8 cellular contexts compared by ENCODE assay signal in the genomic region with DNA sequence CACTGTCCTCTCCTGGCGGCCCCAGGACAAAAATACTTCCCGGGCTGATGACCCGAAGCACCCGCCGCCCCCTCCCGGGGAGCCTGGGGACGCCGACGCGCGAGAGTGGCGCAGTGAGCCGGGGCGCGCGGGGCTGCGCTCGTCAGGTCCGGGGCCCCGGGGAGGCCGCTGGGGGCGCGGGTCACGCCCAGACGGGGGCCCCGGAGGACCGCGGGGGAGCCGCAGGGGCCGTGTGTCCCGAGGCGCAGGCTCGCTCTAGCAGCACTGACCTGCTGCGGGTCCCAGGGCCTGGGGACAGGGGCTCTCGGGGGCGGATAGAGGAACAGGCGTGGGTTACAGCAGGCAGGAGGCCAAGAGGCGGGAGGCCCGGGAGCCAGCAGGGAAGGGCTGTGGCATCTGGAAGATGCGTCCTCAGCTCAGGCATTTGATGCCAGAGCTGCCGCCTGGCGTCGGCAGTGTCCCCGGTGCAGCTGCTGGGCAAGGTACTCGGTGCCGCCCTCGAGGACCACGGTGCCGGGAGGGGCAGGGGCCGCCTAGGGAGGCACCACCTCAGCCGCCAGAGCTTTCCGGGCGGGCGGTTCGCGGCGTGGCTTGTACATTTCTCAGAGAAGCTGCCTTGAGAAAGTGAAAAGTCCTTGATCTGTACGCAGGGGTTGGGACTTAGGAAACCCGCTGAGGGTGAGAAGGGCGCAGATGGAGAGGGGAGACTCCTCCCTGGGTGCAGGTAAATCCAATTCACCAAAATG. TPM values are rescaled to one million over a fixed set of nuclear protein-coding genes. Genes with fewer than 3 reads are reported as not detected.
A peak's percentile ranks its signal among the peaks of the same experiment; 100 is the strongest.
DNase-seq lines count a peak whose midpoint lies in the region; ATAC-seq, FAIRE-seq and TF ChIP-seq lines count a peak whose summit lies in the region.

No MANE protein-coding gene starts in this region.

- peaks cover 73% of the 10 kb centered on the region for H3K27me3 Mint-ChIP-seq in CD4-positive, alpha-beta T cell
- peaks cover 78% of the 10 kb centered on the region for H3K27me3 Mint-ChIP-seq in WTC11 (ENCODE audit: low read depth)

- H3K36me3 ChIP-seq in HUES64 (ENCODE audit: insufficient read depth, low read length): no peaks in the 10 kb centered on the region
- H3K36me3 ChIP-seq in muscle layer of colon (ENCODE audit: insufficient read depth, low read length): no peaks in the 10 kb centered on the region

- peak overlapping the region; percentile 53 for H3K4me3 ChIP-seq in HUES64 (ENCODE audit: low read length)
- peak overlapping the region; percentile 8 for H3K4me3 ChIP-seq in epithelial cell of esophagus (ENCODE audit: low read length)
- peak overlapping the region; percentile 66 to 85 for H3K4me3 ChIP-seq in muscle layer of colon (ENCODE audit: low read depth in 1 of 2, low read length in 2 of 2)

- no peak overlapping the region for H3K27ac ChIP-seq in CD4-positive, alpha-beta T cell (ENCODE audit: low read depth, low read length)
- H3K27ac ChIP-seq in HUES64 (ENCODE audit: low read depth, low read length) (no peak overlapping the region), muscle layer of colon (ENCODE audit: low read depth, low read length) (peak overlapping the region; percentile 62)

- POLR2A ChIA-PET in CD4-positive, alpha-beta T cell (lab: Charles Lee): interaction anchor here (0.6 to 1.4 kb wide), 4 partner anchors 29 to 160 kb away, joined by 3 to 5 read pairs (median 3); no protein-coding TSS in a partner anchor
- POLR2A ChIA-PET in WTC11 (lab: Charles Lee): interaction anchor here (0.9 to 1.0 kb wide), 2 partner anchors 19 to 24 kb away, joined by 3 to 4 read pairs; no protein-coding TSS in a partner anchor

- peaks cover 64% of the 10 kb centered on the region for H3K27me3 ChIP-seq in CD4-positive, alpha-beta T cell (ENCODE audit: control insufficient read depth, insufficient read depth, low read length)
- H3K27me3 ChIP-seq in HUES64 (ENCODE audit: insufficient read depth, low read length) (peaks cover 82% of the 10 kb centered on the region), muscle layer of colon (ENCODE audit: control insufficient read depth in 1 of 2, insufficient read depth in 2 of 2, low read length in 2 of 2) (peaks cover 0 to 5% of the 10 kb centered on the region in 2 donors)

- under 1% methylated on average over 59 of the region's 60 CpGs for WGBS in HUES64

- ATAC-seq in CD4-positive, alpha-beta T cell (ENCODE audit: poor library complexity): peak; percentile 60
- ATAC-seq in WTC11: peak; percentile 9
- no peak for ATAC-seq in GM18907 (IDR thresholded peaks at IDR 0.05; ENCODE audit: unreplicated experiment)

- no peak for TF ChIP-seq CTCF in CD4-positive, alpha-beta T cell (IDR thresholded peaks at IDR 0.05)
- TF ChIP-seq CTCF in WTC11 (IDR thresholded peaks at IDR 0.05): no peak
- TF ChIP-seq CTCF in epithelial cell of esophagus (IDR thresholded peaks at IDR 0.05; ENCODE audit: insufficient read depth, low read depth, low read length, missing control alignments): peak; percentile 36

- H3K9me3 ChIP-seq in CD4-positive, alpha-beta T cell (ENCODE audit: control insufficient read depth, low read length): no peaks in the 10 kb centered on the region
- no peaks in the 10 kb centered on the region for H3K9me3 ChIP-seq in HUES64 (ENCODE audit: insufficient read depth, low read depth, low read length)
- H3K9me3 ChIP-seq in muscle layer of colon (ENCODE audit: low read length): no peaks in the 10 kb centered on the region

- intact Hi-C loops in CD4-positive, alpha-beta T cell (cut with DNase I, micrococcal nuclease): loop anchor here (5.0 to 10.0 kb wide), 2 partner anchors 952 to 955 kb away; no protein-coding TSS in a partner anchor

- H3K9ac ChIP-seq in HUES64 (ENCODE audit: low read depth, low read length) (no peak overlapping the region), muscle layer of colon (ENCODE audit: low read length) (no peak overlapping the region)

- H3K27ac Mint-ChIP-seq in CD4-positive, alpha-beta T cell: no peak overlapping the region
- H3K27ac Mint-ChIP-seq in WTC11: no peak overlapping the region

- H3K4me3 Mint-ChIP-seq in CD4-positive, alpha-beta T cell: peak overlapping the region; percentile 49
- peak overlapping the region; percentile 82 for H3K4me3 Mint-ChIP-seq in WTC11

- peaks cover 31% of the 10 kb centered on the region for H3K4me1 ChIP-seq in HUES64 (ENCODE audit: insufficient read depth, low read length)
- peaks cover 22% of the 10 kb centered on the region for H3K4me1 ChIP-seq in muscle layer of colon (ENCODE audit: insufficient read depth, low read length)

- no peak for FAIRE-seq in urothelium cell line (lab: Jason Lieb, UNC)

- CTCF ChIA-PET in CD4-positive, alpha-beta T cell (lab: Charles Lee): no interaction called here
- CTCF ChIA-PET in WTC11 (lab: Charles Lee): interaction anchor here (0.7 to 3.2 kb wide), 34 partner anchors 8 to 1060 kb away, joined by 3 to 27 read pairs (median 5); partner anchors contain the start of genes ADIPOR2 and FBXL14

- H3K9me3 Mint-ChIP-seq in CD4-positive, alpha-beta T cell: no peaks in the 10 kb centered on the region
- no peaks in the 10 kb centered on the region for H3K9me3 Mint-ChIP-seq in WTC11

- DNase-seq in CD4-positive, alpha-beta T cell: peak in 5 of 10 experiments; percentile 9 to 39 (median 19)
- DNase-seq in WTC11 (ENCODE audit: low spot score): peak; percentile 39
- DNase-seq in epithelial cell of esophagus (ENCODE audit: low read depth): peak; percentile 45
- DNase-seq in urothelium cell line (ENCODE audit: low spot score): peak; percentile 58
- DNase-seq in EL: no peak

- H3K36me3 Mint-ChIP-seq in CD4-positive, alpha-beta T cell (ENCODE audit: low read depth): no peaks in the 10 kb centered on the region
- H3K36me3 Mint-ChIP-seq in WTC11: no peaks in the 10 kb centered on the region

- peaks cover 29% of the 10 kb centered on the region for H3K4me1 Mint-ChIP-seq in CD4-positive, alpha-beta T cell (ENCODE audit: low read depth)
- peaks cover 67% of the 10 kb centered on the region for H3K4me1 Mint-ChIP-seq in WTC11

TF ChIP-seq in WTC11, 78 proteins besides CTCF, POLR2A, EP300 and RAD21:
- TF ChIP-seq ZNF121 (CRISPR knock-in tag; IDR thresholded peaks at IDR 0.05) (0 out of 2 replicates have a peak, but pooled peaks have one; percentile 22), HMGXB4 (CRISPR knock-in tag; IDR thresholded peaks at IDR 0.05) (0 out of 2 replicates have a peak, but pooled peaks have one; percentile 55), SOX15 (CRISPR knock-in tag; IDR thresholded peaks at IDR 0.05) (no peak), ZBTB21 (CRISPR knock-in tag; IDR thresholded peaks at IDR 0.05; ENCODE audit: borderline replicate concordance) (no peak)

RNA-seq across cellular contexts. Expression of gene WNT5B, which starts 1.2 kb away (rescaled TPM):
- total RNA-seq in CD4-positive, alpha-beta T cell: not detected
- 14.6 TPM for polyA plus RNA-seq in HUES64 (2013, experiment 1 of 2)
- polyA plus RNA-seq in HUES64 (2013, experiment 2 of 2): 13.5 TPM
- 4.3 to 4.6 TPM (median 4.5 TPM) in 3 replicates for total RNA-seq in WTC11 (2021)

RNA-seq across cellular contexts. Expression of gene FBXL14, which starts 35.9 kb away (rescaled TPM):
- 10 to 100 TPM; 32.3 to 33.6 TPM for total RNA-seq in CD4-positive, alpha-beta T cell
- polyA plus RNA-seq in HUES64 (2013, experiment 1 of 2): 13.2 TPM
- 12.4 TPM for polyA plus RNA-seq in HUES64 (2013, experiment 2 of 2)
- total RNA-seq in WTC11 (2021): 12.0 to 14.6 TPM (median 12.9 TPM) in 3 replicates

Comparison
In these comparisons a context has a peak if more than half of its experiments do, and no peak if none do; other contexts are left out.
1. H3K4me3 ChIP-seq: peak in every context shown above with its lines; median percentile 76 in muscle layer of colon; 53 in HUES64; 8 in epithelial cell of esophagus.